27 cellular contexts compared by ENCODE assay signal in genomic region chr11:108645956-108646355, GRCh38.
"Had no signal": no experiment of that assay in that cellular context is flagged by ENCODE, and none has a peak within 500 bp of the region (broad histone marks: within the 10 kb centered on the region; RNA-seq: fewer than 3 reads in every experiment).

No MANE protein-coding gene starts in this region.

- DNase-seq: stimulated activated CD4-positive, alpha-beta T cell treated with anti-CD3 and anti-CD28 coated beads, Interleukin-2, amount 100 ng/mL, for 48 hours; stimulated activated CD4-positive, alpha-beta T cell treated with anti-CD3 and anti-CD28 coated beads, Interleukin-4, amount 100 ng/mL, for 1 hour; stimulated activated CD4-positive, alpha-beta T cell treated with anti-CD3 and anti-CD28 coated beads, Interleukin-4, amount 100 ng/mL, for 24 hours; stimulated activated CD4-positive, alpha-beta T cell treated with anti-CD3 and anti-CD28 coated beads, Interleukin-4, amount 100 ng/mL, for 4 hours; stimulated activated CD8-positive, alpha-beta memory T cell treated with anti-CD3 and anti-CD28 coated beads, Interleukin-4, amount 100 ng/mL, for 48 hours; stimulated activated naive B cell treated with anti-CD40 and anti-IgM and Interleukin-4, amounts not matched to agents 10 μg/mL and 1 μg/mL and 100 μg/mL, for 72 hours; stimulated activated naive CD4-positive, alpha-beta T cell; stimulated activated naive CD4-positive, alpha-beta T cell treated with Interleukin-2 at 50 U/mL for 16 hours; stimulated activated naive CD8-positive, alpha-beta T cell treated with anti-CD3 and anti-CD28 coated beads, Interleukin-15, amount 100 ng/mL, for 72 hours; stimulated activated naive CD8-positive, alpha-beta T cell treated with anti-CD3 and anti-CD28 coated beads, Interleukin-15, Interleukin-2, amounts not matched to agents 100 U/mL and 50 U/mL, for 24 hours; stomach; substantia nigra; testis; thyroid gland; tibial artery; transverse colon; upper lobe of left lung; upper lobe of right lung; uterus had no signal

- H3K36me3 Mint-ChIP-seq: stimulated activated effector memory CD8-positive, alpha-beta T cell treated with anti-CD3 and anti-CD28 coated beads, Interleukin-12 subunit alpha, Interleukin-12 subunit beta, amount 100 ng/mL, for 72 hours; stimulated activated memory B cell treated with anti-CD40 and anti-IgM and Interleukin-4, amounts not matched to agents 10 μg/mL and 1 μg/mL and 100 μg/mL, for 72 hours; stimulated activated naive B cell treated with anti-CD40 and anti-IgM and Interleukin-4, amounts not matched to agents 10 μg/mL and 1 μg/mL and 100 μg/mL, for 72 hours; type B pancreatic cell had no signal

- H3K27me3 ChIP-seq: stomach, suprapubic skin, testis, thyroid gland, tibial artery, tibial nerve, transverse colon, upper lobe of left lung, upper lobe of right lung, uterus, vagina had no signal

- H3K9me3 Mint-ChIP-seq: stimulated activated effector memory CD8-positive, alpha-beta T cell treated with anti-CD3 and anti-CD28 coated beads, Interleukin-12 subunit alpha, Interleukin-12 subunit beta, amount 100 ng/mL, for 72 hours; stimulated activated memory B cell treated with anti-CD40 and anti-IgM and Interleukin-4, amounts not matched to agents 10 μg/mL and 1 μg/mL and 100 μg/mL, for 72 hours; stimulated activated naive B cell treated with anti-CD40 and anti-IgM and Interleukin-4, amounts not matched to agents 10 μg/mL and 1 μg/mL and 100 μg/mL, for 72 hours; stimulated activated naive CD8-positive, alpha-beta T cell treated with anti-CD3 and anti-CD28 coated beads, Interleukin-15, amount 100 ng/mL, for 72 hours; stimulated activated naive CD8-positive, alpha-beta T cell treated with anti-CD3 and anti-CD28 coated beads, Interleukin-15, Interleukin-2, amounts not matched to agents 100 ng/mL and 50 ng/mL, for 24 hours; type B pancreatic cell had no signal

- H3K4me1 Mint-ChIP-seq: stimulated activated effector memory CD8-positive, alpha-beta T cell treated with anti-CD3 and anti-CD28 coated beads, Interleukin-12 subunit alpha, Interleukin-12 subunit beta, amount 100 ng/mL, for 72 hours; stimulated activated memory B cell treated with anti-CD40 and anti-IgM and Interleukin-4, amounts not matched to agents 10 μg/mL and 1 μg/mL and 100 μg/mL, for 72 hours; stimulated activated naive CD8-positive, alpha-beta T cell treated with anti-CD3 and anti-CD28 coated beads, Interleukin-15, amount 100 ng/mL, for 72 hours had no signal

- H3K36me3 ChIP-seq: stomach, suprapubic skin, thoracic aorta, thyroid gland, tibial artery, tibial nerve, transverse colon, upper lobe of left lung, upper lobe of right lung, uterus, vagina had no signal

- ATAC-seq: stimulated activated effector memory CD8-positive, alpha-beta T cell treated with anti-CD3 and anti-CD28 coated beads, Interleukin-12 subunit alpha, Interleukin-12 subunit beta, amount 100 ng/mL, for 72 hours; stimulated activated memory B cell treated with anti-CD40 and anti-IgM and Interleukin-4, amounts not matched to agents 10 μg/mL and 1 μg/mL and 100 μg/mL, for 72 hours; stimulated activated naive B cell treated with anti-CD40 and anti-IgM and Interleukin-4, amounts not matched to agents 10 μg/mL and 1 μg/mL and 100 μg/mL, for 72 hours; stimulated activated naive CD8-positive, alpha-beta T cell treated with anti-CD3 and anti-CD28 coated beads, Interleukin-15, amount 100 ng/mL, for 72 hours; stimulated activated naive CD8-positive, alpha-beta T cell treated with anti-CD3 and anti-CD28 coated beads, Interleukin-15, Interleukin-2, amounts not matched to agents 100 U/mL and 50 U/mL, for 24 hours; upper lobe of right lung had no signal

- H3K27me3 Mint-ChIP-seq: stimulated activated naive B cell treated with anti-CD40 and anti-IgM and Interleukin-4, amounts not matched to agents 10 μg/mL and 1 μg/mL and 100 μg/mL, for 72 hours; stimulated activated naive CD8-positive, alpha-beta T cell treated with anti-CD3 and anti-CD28 coated beads, Interleukin-15, amount 100 ng/mL, for 72 hours; stimulated activated naive CD8-positive, alpha-beta T cell treated with anti-CD3 and anti-CD28 coated beads, Interleukin-15, Interleukin-2, amounts not matched to agents 100 ng/mL and 50 ng/mL, for 24 hours; type B pancreatic cell had no signal

- H3K4me3 ChIP-seq: stomach, suprapubic skin, testis, thoracic aorta, thyroid gland, tibial artery, tibial nerve, transverse colon, upper lobe of left lung, upper lobe of right lung, uterus, vagina had no signal

- H3K27ac ChIP-seq: stomach, suprapubic skin, testis, thoracic aorta, thyroid gland, tibial artery, tibial nerve, transverse colon, upper lobe of left lung, upper lobe of right lung, uterus, vagina had no signal

- H3K4me1 ChIP-seq: thyroid gland, upper lobe of right lung, uterus had no signal

- H3K27ac Mint-ChIP-seq: stimulated activated effector memory CD8-positive, alpha-beta T cell treated with anti-CD3 and anti-CD28 coated beads, Interleukin-12 subunit alpha, Interleukin-12 subunit beta, amount 100 ng/mL, for 72 hours; stimulated activated memory B cell treated with anti-CD40 and anti-IgM and Interleukin-4, amounts not matched to agents 10 μg/mL and 1 μg/mL and 100 μg/mL, for 72 hours; stimulated activated naive B cell treated with anti-CD40 and anti-IgM and Interleukin-4, amounts not matched to agents 10 μg/mL and 1 μg/mL and 100 μg/mL, for 72 hours; stimulated activated naive CD8-positive, alpha-beta T cell treated with anti-CD3 and anti-CD28 coated beads, Interleukin-15, amount 100 ng/mL, for 72 hours; stimulated activated naive CD8-positive, alpha-beta T cell treated with anti-CD3 and anti-CD28 coated beads, Interleukin-15, Interleukin-2, amounts not matched to agents 100 ng/mL and 50 ng/mL, for 24 hours; type B pancreatic cell had no signal

- H3K4me3 Mint-ChIP-seq: stimulated activated effector memory CD8-positive, alpha-beta T cell treated with anti-CD3 and anti-CD28 coated beads, Interleukin-12 subunit alpha, Interleukin-12 subunit beta, amount 100 ng/mL, for 72 hours; stimulated activated memory B cell treated with anti-CD40 and anti-IgM and Interleukin-4, amounts not matched to agents 10 μg/mL and 1 μg/mL and 100 μg/mL, for 72 hours; stimulated activated naive B cell treated with anti-CD40 and anti-IgM and Interleukin-4, amounts not matched to agents 10 μg/mL and 1 μg/mL and 100 μg/mL, for 72 hours; stimulated activated naive CD8-positive, alpha-beta T cell treated with anti-CD3 and anti-CD28 coated beads, Interleukin-15, amount 100 ng/mL, for 72 hours; stimulated activated naive CD8-positive, alpha-beta T cell treated with anti-CD3 and anti-CD28 coated beads, Interleukin-15, Interleukin-2, amounts not matched to agents 100 ng/mL and 50 ng/mL, for 24 hours; type B pancreatic cell had no signal
